Comparison of ENCODE assay signal across 14 cellular contexts in the genomic region with DNA sequence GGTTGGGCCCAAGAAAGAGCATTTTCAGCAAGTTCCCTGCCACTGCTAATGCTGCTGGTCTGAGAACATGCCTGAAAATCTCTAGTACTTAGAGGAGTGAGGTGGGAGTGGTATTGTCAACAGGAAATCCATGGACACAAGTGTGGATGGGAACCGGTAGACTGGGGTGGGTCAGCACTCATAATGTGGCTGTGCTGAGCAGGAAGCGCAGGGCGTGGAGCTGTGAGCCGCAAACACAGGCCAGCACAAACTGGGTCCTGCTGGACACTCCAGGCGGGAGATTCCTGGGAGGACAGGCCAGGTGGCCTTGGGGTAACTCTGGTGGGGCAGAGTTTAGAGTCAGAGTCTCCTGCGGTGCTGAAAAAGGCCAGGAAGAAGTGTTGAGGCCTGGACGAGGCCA.
DNase-seq lines count a peak whose midpoint lies in the region; ATAC-seq and TF ChIP-seq lines count a peak whose summit lies in the region.
"Had no signal": no experiment of that assay in that cellular context is flagged by ENCODE, and none has a peak within 500 bp of the region (broad histone marks: within the 10 kb centered on the region; RNA-seq: fewer than 3 reads in every experiment).

No MANE protein-coding gene starts in this region.

- TF ChIP-seq CTCF in chondrocyte (IDR thresholded peaks at IDR 0.05): no peak
- TF ChIP-seq CTCF in mucosa of descending colon (IDR thresholded peaks at IDR 0.05): no peak
- TF ChIP-seq CTCF in type B pancreatic cell (conservative IDR thresholded peaks at IDR 0.05): no peak

- H3K4me1 ChIP-seq in mucosa of descending colon (ENCODE audit: low read depth): peaks cover 10% of the 10 kb centered on the region

- no peak overlapping the region for H3K4me3 ChIP-seq in mucosa of descending colon

- H3K36me3 Mint-ChIP-seq in activated CD8-positive, alpha-beta memory T cell treated with anti-CD3 and anti-CD28 coated beads, Interleukin-2, amount 10 ng/mL, durations not matched to agents 7 days and 5 days: no peaks in the 10 kb centered on the region
- H3K36me3 Mint-ChIP-seq in chondrocyte (ENCODE audit: low read depth) (peaks cover 24% of the 10 kb centered on the region), type B pancreatic cell (peaks cover 13% of the 10 kb centered on the region)

- peak overlapping the region; percentile 15 for H3K27ac Mint-ChIP-seq in activated CD8-positive, alpha-beta memory T cell treated with anti-CD3 and anti-CD28 coated beads, Interleukin-2, amount 10 ng/mL, durations not matched to agents 7 days and 5 days
- peak overlapping the region; percentile 80 for H3K27ac Mint-ChIP-seq in chondrocyte (ENCODE audit: unreplicated experiment)
- H3K27ac Mint-ChIP-seq in type B pancreatic cell: peak overlapping the region; percentile 95

- no peak overlapping the region for H3K4me3 Mint-ChIP-seq in activated CD8-positive, alpha-beta memory T cell treated with anti-CD3 and anti-CD28 coated beads, Interleukin-2, amount 10 ng/mL, durations not matched to agents 7 days and 5 days
- H3K4me3 Mint-ChIP-seq in chondrocyte (ENCODE audit: unreplicated experiment) (peak overlapping the region; percentile 46), type B pancreatic cell (no peak overlapping the region)
- H3K4me3 Mint-ChIP-seq: CD8-positive, alpha-beta memory T cell; naive thymus-derived CD8-positive, alpha-beta T cell had no signal

- no peak for DNase-seq in activated CD8-positive, alpha-beta memory T cell treated with anti-CD3 and anti-CD28 coated beads, Interleukin-2, amount 10 ng/mL, durations not matched to agents 7 days and 5 days
- no peak for DNase-seq in activated CD8-positive, alpha-beta memory T cell treated with anti-CD3 and anti-CD28 coated beads for 24 hours
- DNase-seq in chondrocyte (ENCODE audit: low spot score) (no peak), mucosa of descending colon (peak; percentile 82 to 86 (median 83)), type B pancreatic cell (ENCODE audit: extremely low spot score, unreplicated experiment) (no peak), NCI-H526 (lab: John Stamatoyannopoulos, UW) (no peak), left lobe of liver (ENCODE audit: low spot score) (no peak)
- DNase-seq: activated naive CD4-positive, alpha-beta T cell; NCI-H187 treated with DMSO at 0.1 percent for 48 hours; NCI-H748 treated with DMSO at 0.1 percent for 48 hours; retina had no signal

- CTCF ChIA-PET in activated CD8-positive, alpha-beta memory T cell treated with anti-CD3 and anti-CD28 coated beads, Interleukin-2, amount 10 ng/mL, durations not matched to agents 7 days and 5 days (lab: Charles Lee): no interaction called here

- ATAC-seq in activated CD8-positive, alpha-beta memory T cell treated with anti-CD3 and anti-CD28 coated beads, Interleukin-2, amount 10 ng/mL, durations not matched to agents 7 days and 5 days: no peak
- peak; percentile 86 for ATAC-seq in mucosa of descending colon
- no peak for ATAC-seq in HG02852 (IDR thresholded peaks at IDR 0.05; ENCODE audit: unreplicated experiment)
- ATAC-seq in left lobe of liver: no peak
- ATAC-seq: naive thymus-derived CD8-positive, alpha-beta T cell had no signal

- H3K9me3 Mint-ChIP-seq in activated CD8-positive, alpha-beta memory T cell treated with anti-CD3 and anti-CD28 coated beads, Interleukin-2, amount 10 ng/mL, durations not matched to agents 7 days and 5 days (ENCODE audit: low read depth): no peaks in the 10 kb centered on the region
- H3K9me3 Mint-ChIP-seq in chondrocyte (ENCODE audit: low read depth): no peaks in the 10 kb centered on the region
- no peaks in the 10 kb centered on the region for H3K9me3 Mint-ChIP-seq in type B pancreatic cell
- H3K9me3 Mint-ChIP-seq: CD8-positive, alpha-beta memory T cell; naive thymus-derived CD8-positive, alpha-beta T cell had no signal

- intact Hi-C loops in mucosa of descending colon (cut with DNase I, micrococcal nuclease): no loop called here

- H3K9me3 ChIP-seq in mucosa of descending colon: no peaks in the 10 kb centered on the region

- no peaks in the 10 kb centered on the region for H3K27me3 Mint-ChIP-seq in activated CD8-positive, alpha-beta memory T cell treated with anti-CD3 and anti-CD28 coated beads, Interleukin-2, amount 10 ng/mL, durations not matched to agents 7 days and 5 days
- H3K27me3 Mint-ChIP-seq in chondrocyte (ENCODE audit: low read depth): no peaks in the 10 kb centered on the region
- H3K27me3 Mint-ChIP-seq in type B pancreatic cell: no peaks in the 10 kb centered on the region
- H3K27me3 Mint-ChIP-seq: CD8-positive, alpha-beta memory T cell; naive thymus-derived CD8-positive, alpha-beta T cell had no signal

- H3K36me3 ChIP-seq in mucosa of descending colon (ENCODE audit: low read depth): no peaks in the 10 kb centered on the region

- H3K4me1 Mint-ChIP-seq in activated CD8-positive, alpha-beta memory T cell treated with anti-CD3 and anti-CD28 coated beads, Interleukin-2, amount 10 ng/mL, durations not matched to agents 7 days and 5 days: no peaks in the 10 kb centered on the region
- H3K4me1 Mint-ChIP-seq in chondrocyte (ENCODE audit: low read depth) (peaks cover 41% of the 10 kb centered on the region), type B pancreatic cell (ENCODE audit: unreplicated experiment) (peaks cover 7% of the 10 kb centered on the region)

Comparison
In these comparisons a context has a peak if more than half of its experiments do, and no peak if none do; other contexts are left out.
1. DNase-seq: peak in mucosa of descending colon (3 of 3); none in activated CD8-positive, alpha-beta memory T cell treated with anti-CD3 and anti-CD28 coated beads, Interleukin-2, amount 10 ng/mL, durations not matched to agents 7 days and 5 days (single experiment), activated CD8-positive, alpha-beta memory T cell treated with anti-CD3 and anti-CD28 coated beads for 24 hours (single experiment), chondrocyte (single experiment), type B pancreatic cell (single experiment), NCI-H526 (0 of 2) and left lobe of liver (single experiment).
2. H3K27ac Mint-ChIP-seq: peak in every context shown above with its lines; median percentile 95 in type B pancreatic cell; 80 in chondrocyte; 15 in activated CD8-positive, alpha-beta memory T cell treated with anti-CD3 and anti-CD28 coated beads, Interleukin-2, amount 10 ng/mL, durations not matched to agents 7 days and 5 days.